Comparison of ENCODE assay signal across 1 cellular context in genomic region chr11:64833198-64833502, GRCh38.
TF ChIP-seq lines count a peak whose summit lies in the region.

No MANE protein-coding gene starts in this region.

TF ChIP-seq in IMR-90, 13 proteins besides CTCF, POLR2A, EP300 and RAD21:
- TF ChIP-seq MAZ (IDR thresholded peaks at IDR 0.05; ENCODE audit: borderline replicate concordance, low read depth, low read length): no peak
- no peak for TF ChIP-seq MXI1 (IDR thresholded peaks at IDR 0.05; ENCODE audit: borderline replicate concordance, low read depth, low read length)
- TF ChIP-seq FOS (IDR thresholded peaks at IDR 0.05; ENCODE audit: low read depth, low read length): no peak
- no peak for TF ChIP-seq CHD1 (IDR thresholded peaks at IDR 0.05; ENCODE audit: low read depth, low read length)
- TF ChIP-seq RFX5 (IDR thresholded peaks at IDR 0.05; ENCODE audit: low read depth, low read length): no peak
- TF ChIP-seq BHLHE40 (IDR thresholded peaks at IDR 0.05; ENCODE audit: low read depth, low read length): no peak
- TF ChIP-seq MAFK (IDR thresholded peaks at IDR 0.05; ENCODE audit: low read depth, low read length): no peak
- no peak for TF ChIP-seq USF2 (IDR thresholded peaks at IDR 0.05; ENCODE audit: low read depth, low read length)
- no peak for TF ChIP-seq RCOR1 (IDR thresholded peaks at IDR 0.05; ENCODE audit: insufficient replicate concordance, low read length)
- no peak for TF ChIP-seq NFE2L2 (IDR thresholded peaks at IDR 0.05; ENCODE audit: low read depth, low read length)
- no peak for TF ChIP-seq SMC3 (IDR thresholded peaks at IDR 0.05; ENCODE audit: low read depth, low read length)
- no peak for TF ChIP-seq ELK1 (IDR thresholded peaks at IDR 0.05; ENCODE audit: borderline replicate concordance, low read depth, low read length)
- TF ChIP-seq CEBPB (IDR thresholded peaks at IDR 0.05; ENCODE audit: low read depth, low read length): no peak
